In genomic region chr1:175303308-175303707, GRCh38 we compare ENCODE assay signal across 30 cellular contexts.
"Had no signal": no experiment of that assay in that cellular context is flagged by ENCODE, and none has a peak within 500 bp of the region (broad histone marks: within the 10 kb centered on the region; RNA-seq: fewer than 3 reads in every experiment).

No MANE protein-coding gene starts in this region.

- DNase-seq: activated CD4-positive, alpha-beta memory T cell treated with anti-CD3 and anti-CD28 coated beads, Interleukin-2, amount 10 ng/mL, durations not matched to agents 7 days and 5 days; activated CD4-positive, alpha-beta T cell treated with anti-CD3 and anti-CD28 coated beads for 4 hours; activated CD4-positive, alpha-beta T cell treated with anti-CD3 and anti-CD28 coated beads, Interleukin-2, amount 10 ng/mL, durations not matched to agents 7 days and 5 days; activated CD4-positive, alpha-beta T cell treated with anti-CD3 and anti-CD28 coated beads, Interleukin-2, amount 50 U/mL, for 4 hours; activated CD4-positive, CD25-positive, alpha-beta regulatory T cell; activated CD4-positive, CD25-positive, alpha-beta regulatory T cell treated with anti-CD3 and anti-CD28 coated beads, Interleukin-2, amount 50 U/mL, for 72 hours; activated CD8-positive, alpha-beta memory T cell treated with anti-CD3 and anti-CD28 coated beads, Interleukin-2, amount 50 U/mL, for 48 hours; activated effector memory CD4-positive, alpha-beta T cell treated with Interleukin-2 at 50 U/mL for 16 hours; activated naive CD4-positive, alpha-beta T cell treated with anti-CD3 and anti-CD28 coated beads for 36 hours; activated naive CD8-positive, alpha-beta T cell treated with anti-CD3 and anti-CD28 coated beads for 36 hours; activated naive CD8-positive, alpha-beta T cell treated with anti-CD3 and anti-CD28 coated beads, Interleukin-2, amount 50 U/mL, for 24 hours; activated T-cell treated with anti-CD3 and anti-CD28 coated beads for 4 hours; activated T-cell treated with anti-CD3 and anti-CD28 coated beads, Interleukin-2, amount 50 U/mL, for 24 hours; adrenal gland; amygdala; aorta; body of pancreas; caudate nucleus; cortex of kidney; dermis blood vessel endothelial cell; effector CD4-positive, alpha-beta T cell; effector memory CD8-positive, alpha-beta T cell; erythroblast; foreskin keratinocyte; gastrocnemius medialis; glutamatergic neuron; heart left ventricle; T-helper 2 cell had no signal

- H3K27me3 Mint-ChIP-seq: activated T-helper 17 cell treated with anti-CD3 and anti-CD28 coated beads, Interleukin-2, amount 50 U/mL, for 72 hours; effector memory CD8-positive, alpha-beta T cell had no signal

- ATAC-seq: activated naive CD8-positive, alpha-beta T cell treated with anti-CD3 and anti-CD28 coated beads, Interleukin-2, amount 50 U/mL, for 24 hours; activated T-helper 17 cell treated with anti-CD3 and anti-CD28 coated beads, Interleukin-2, amount 50 U/mL, for 72 hours; body of pancreas; effector memory CD8-positive, alpha-beta T cell; foreskin keratinocyte; gastrocnemius medialis; heart left ventricle had no signal

- H3K36me3 Mint-ChIP-seq: activated naive CD4-positive, alpha-beta T cell treated with anti-CD3 and anti-CD28 coated beads, Interleukin-2, amount 50 U/mL, for 24 hours; activated naive CD8-positive, alpha-beta T cell treated with anti-CD3 and anti-CD28 coated beads for 36 hours had no signal

- H3K4me1 Mint-ChIP-seq: activated CD4-positive, alpha-beta memory T cell treated with anti-CD3 and anti-CD28 coated beads, Interleukin-2, amount 10 ng/mL, durations not matched to agents 7 days and 5 days; activated CD4-positive, alpha-beta T cell treated with anti-CD3 and anti-CD28 coated beads, Interleukin-2, amount 10 ng/mL, durations not matched to agents 7 days and 5 days; activated naive CD8-positive, alpha-beta T cell treated with anti-CD3 and anti-CD28 coated beads for 36 hours; activated T-helper 17 cell treated with anti-CD3 and anti-CD28 coated beads, Interleukin-2, amount 50 U/mL, for 72 hours had no signal

- H3K9me3 Mint-ChIP-seq: activated CD4-positive, alpha-beta memory T cell treated with anti-CD3 and anti-CD28 coated beads, Interleukin-2, amount 10 ng/mL, durations not matched to agents 7 days and 5 days; activated CD4-positive, alpha-beta T cell treated with anti-CD3 and anti-CD28 coated beads, Interleukin-2, amount 10 ng/mL, durations not matched to agents 7 days and 5 days; activated naive CD4-positive, alpha-beta T cell treated with anti-CD3 and anti-CD28 coated beads for 36 hours; activated naive CD4-positive, alpha-beta T cell treated with anti-CD3 and anti-CD28 coated beads, Interleukin-2, amount 50 U/mL, for 24 hours; activated naive CD8-positive, alpha-beta T cell treated with anti-CD3 and anti-CD28 coated beads for 36 hours; activated naive CD8-positive, alpha-beta T cell treated with anti-CD3 and anti-CD28 coated beads, Interleukin-2, amount 50 U/mL, for 24 hours; activated T-cell treated with anti-CD3 and anti-CD28 coated beads, Interleukin-2, amount 50 U/mL, for 24 hours; activated T-helper 17 cell treated with anti-CD3 and anti-CD28 coated beads, Interleukin-2, amount 50 U/mL, for 72 hours; effector memory CD8-positive, alpha-beta T cell had no signal

- H3K4me3 Mint-ChIP-seq: activated CD4-positive, alpha-beta memory T cell treated with anti-CD3 and anti-CD28 coated beads, Interleukin-2, amount 10 ng/mL, durations not matched to agents 7 days and 5 days; activated CD4-positive, alpha-beta T cell treated with anti-CD3 and anti-CD28 coated beads, Interleukin-2, amount 10 ng/mL, durations not matched to agents 7 days and 5 days; activated naive CD4-positive, alpha-beta T cell treated with anti-CD3 and anti-CD28 coated beads for 36 hours; activated naive CD4-positive, alpha-beta T cell treated with anti-CD3 and anti-CD28 coated beads, Interleukin-2, amount 50 U/mL, for 24 hours; activated naive CD8-positive, alpha-beta T cell treated with anti-CD3 and anti-CD28 coated beads for 36 hours; activated naive CD8-positive, alpha-beta T cell treated with anti-CD3 and anti-CD28 coated beads, Interleukin-2, amount 50 U/mL, for 24 hours; activated T-cell treated with anti-CD3 and anti-CD28 coated beads, Interleukin-2, amount 50 U/mL, for 24 hours; activated T-helper 17 cell treated with anti-CD3 and anti-CD28 coated beads, Interleukin-2, amount 50 U/mL, for 72 hours; effector memory CD8-positive, alpha-beta T cell had no signal

- H3K27ac Mint-ChIP-seq: activated CD4-positive, alpha-beta memory T cell treated with anti-CD3 and anti-CD28 coated beads, Interleukin-2, amount 10 ng/mL, durations not matched to agents 7 days and 5 days; activated CD4-positive, alpha-beta T cell treated with anti-CD3 and anti-CD28 coated beads, Interleukin-2, amount 10 ng/mL, durations not matched to agents 7 days and 5 days; activated naive CD4-positive, alpha-beta T cell treated with anti-CD3 and anti-CD28 coated beads for 36 hours; activated naive CD4-positive, alpha-beta T cell treated with anti-CD3 and anti-CD28 coated beads, Interleukin-2, amount 50 U/mL, for 24 hours; activated naive CD8-positive, alpha-beta T cell treated with anti-CD3 and anti-CD28 coated beads for 36 hours; activated naive CD8-positive, alpha-beta T cell treated with anti-CD3 and anti-CD28 coated beads, Interleukin-2, amount 50 U/mL, for 24 hours; activated T-cell treated with anti-CD3 and anti-CD28 coated beads, Interleukin-2, amount 50 U/mL, for 24 hours; activated T-helper 17 cell treated with anti-CD3 and anti-CD28 coated beads, Interleukin-2, amount 50 U/mL, for 72 hours; effector memory CD8-positive, alpha-beta T cell had no signal
